16 cellular contexts compared by ENCODE assay signal in the genomic region with DNA sequence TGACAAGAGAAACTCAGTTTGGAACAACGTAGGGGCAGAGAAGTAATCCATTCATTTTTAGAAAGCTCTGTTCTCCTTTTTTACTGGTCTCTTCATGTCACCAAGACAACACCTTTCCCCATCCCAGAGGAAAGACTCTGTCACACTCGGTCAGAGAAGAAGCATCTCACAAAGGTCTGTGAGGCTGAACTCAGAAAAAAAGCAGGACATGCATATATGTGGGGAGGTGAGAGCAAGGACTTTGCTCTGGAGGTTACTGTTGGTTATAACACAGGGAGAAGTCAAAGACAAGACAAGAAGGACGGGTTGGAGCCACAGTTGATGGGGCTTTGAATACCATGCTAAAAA. TPM values are rescaled to one million over a fixed set of nuclear protein-coding genes. Genes with fewer than 3 reads are reported as not detected.
DNase-seq lines count a peak whose midpoint lies in the region; ATAC-seq, FAIRE-seq and TF ChIP-seq lines count a peak whose summit lies in the region.
"Had no signal": no experiment of that assay in that cellular context is flagged by ENCODE, and none has a peak within 500 bp of the region (broad histone marks: within the 10 kb centered on the region; RNA-seq: fewer than 3 reads in every experiment).

No MANE protein-coding gene starts in this region.

- no TSS peak for BruUV-seq in K562 (replicated peaks; lab: Mats Ljungman, UMichigan)

- ATAC-seq in K562, result no peak
- ATAC-seq: CD8-positive, alpha-beta T cell had no signal

- peak overlapping the region; percentile 18 for H2AFZ ChIP-seq in K562 (ENCODE audit: low read depth, low read length)

- TF ChIP-seq RAD21 in K562 (CRISPR knock-in tag; conservative IDR thresholded peaks at IDR 0.05 in 1 of 2, IDR thresholded peaks at IDR 0.05 in 1 of 2), result no peak

- WGBS in K562 (ENCODE audit: insufficient coverage, low coverage, missing lambda C conversion rate), result 31% methylated on average over 3 of the region's 3 CpGs

- H3K9me1 ChIP-seq in K562 (ENCODE audit: control insufficient read depth, insufficient read depth, low read length), result no peaks in the 10 kb centered on the region

- no peak overlapping the region for H3K4me2 ChIP-seq in K562 (ENCODE audit: insufficient read depth, low read length)

- no peak overlapping the region for H3K9ac ChIP-seq in K562 (ENCODE audit: insufficient read depth in 1 of 2, low read depth in 2 of 2, low read length in 2 of 2)

- H3K36me3 ChIP-seq in K562 (ENCODE audit: control insufficient read depth, insufficient read depth, low read length), result no peaks in the 10 kb centered on the region
- H3K36me3 ChIP-seq: BE2C had no signal

- FAIRE-seq in GM12891 (lab: Jason Lieb, UNC) (no peak), K562 (lab: Jason Lieb, UNC) (no peak)

- peaks cover 15% of the 10 kb centered on the region for H3K4me1 Mint-ChIP-seq in mesothelial cell of epicardium

- no peaks in the 10 kb centered on the region for H4K20me1 ChIP-seq in K562 (replicated peaks; ENCODE audit: control insufficient read depth, insufficient read depth, low read length)

- no peaks in the 10 kb centered on the region for H3K27me3 Mint-ChIP-seq in mesothelial cell of epicardium (ENCODE audit: low read depth)

- H3K79me2 ChIP-seq in K562 (ENCODE audit: control insufficient read depth, insufficient read depth, low read length), result no peaks in the 10 kb centered on the region

- H3K9me3 Mint-ChIP-seq in mesothelial cell of epicardium, result peaks cover 26% of the 10 kb centered on the region
- H3K9me3 Mint-ChIP-seq: CD8-positive, alpha-beta T cell had no signal

- H3K9me3 ChIP-seq in K562 (replicated peaks; ENCODE audit: control insufficient read depth, insufficient read depth, low read depth, low read length), result no peaks in the 10 kb centered on the region
- H3K9me3 ChIP-seq: BE2C had no signal

- no peak for TF ChIP-seq CTCF in K562 (IDR thresholded peaks at IDR 0.05 in 2 of 3, conservative IDR thresholded peaks at IDR 0.05 in 1 of 3; ENCODE audit: insufficient read depth in 2 of 3, low read depth in 1 of 3, low read length in 3 of 3)
- no peak for TF ChIP-seq CTCF in mesothelial cell of epicardium (IDR thresholded peaks at IDR 0.05; ENCODE audit: unreplicated experiment)

- peaks cover 0 to 3% of the 10 kb centered on the region in 2 experiments; a peak in 1 of 5 replicates for H3K4me1 ChIP-seq in K562 (replicated peaks in 1 of 2; ENCODE audit: control insufficient read depth in 2 of 2, insufficient read depth in 2 of 2, low read length in 2 of 2)
- H3K4me1 ChIP-seq: BE2C had no signal

- no peak overlapping the region for H3K4me3 Mint-ChIP-seq in mesothelial cell of epicardium
- H3K4me3 Mint-ChIP-seq: CD8-positive, alpha-beta T cell had no signal

- CTCF ChIA-PET in K562 (lab: Yijun Ruan, JAX; ENCODE audit: low intra/inter-chr PET ratio), result no interaction called here

- POLR2A ChIA-PET in K562 (lab: Yijun Ruan, JAX), result interaction anchor here (1.2 to 2.3 kb wide), 2 partner anchors 12 to 17 kb away, joined by 4 to 5 read pairs; no protein-coding TSS in a partner anchor

- no peak for TF ChIP-seq POLR2A in GM12891 (IDR thresholded peaks at IDR 0.05; ENCODE audit: low read depth, low read length)
- TF ChIP-seq POLR2A in K562 (conservative IDR thresholded peaks at IDR 0.05), result no peak

- no peaks in the 10 kb centered on the region for H3K36me3 Mint-ChIP-seq in mesothelial cell of epicardium
- H3K36me3 Mint-ChIP-seq: CD8-positive, alpha-beta T cell had no signal

- no peak overlapping the region for H3K4me3 ChIP-seq in K562
- no peak overlapping the region for H3K4me3 ChIP-seq in skin epidermis
- H3K4me3 ChIP-seq: SK-N-MC had no signal

- no peak overlapping the region for H3K27ac ChIP-seq in K562 (ENCODE audit: extremely low read depth, low read depth, low read length)
- peak overlapping the region in 14 of 21 experiments; percentile 2 to 79 (median 69) for H3K27ac ChIP-seq in skin epidermis
- H3K27ac ChIP-seq: SK-N-MC had no signal

- intact Hi-C loops in K562 (cut with micrococcal nuclease), result loop anchor here (10.0 kb wide), 1 partner anchor 283 kb away; no protein-coding TSS in a partner anchor

- TF ChIP-seq EP300 in K562 (IDR thresholded peaks at IDR 0.05; ENCODE audit: low read length), result no peak

- peak overlapping the region; percentile 65 for H3K27ac Mint-ChIP-seq in mesothelial cell of epicardium
- H3K27ac Mint-ChIP-seq: CD8-positive, alpha-beta T cell had no signal

- H3K27me3 ChIP-seq in K562 (ENCODE audit: control insufficient read depth in 2 of 2, insufficient read depth in 2 of 2, low read length in 2 of 2), result no peaks in the 10 kb centered on the region
- H3K27me3 ChIP-seq: BE2C had no signal

- in situ Hi-C loops in K562 (cut with MboI), result no loop called here

- DNase-seq in GM12891 (ENCODE audit: insufficient read length, low spot score) (no peak), K562 (ENCODE audit: extremely low read depth in 1 of 4, low spot score in 3 of 4) (no peak), mesothelial cell of epicardium (ENCODE audit: low spot score in 2 of 2, unreplicated experiment in 2 of 2) (no peak), D341Med (ENCODE audit: low spot score) (no peak), SHP77 (lab: John Stamatoyannopoulos, UW) (no peak), NCI-H187 (lab: John Stamatoyannopoulos, UW) (no peak)
- DNase-seq in stimulated activated CD4-positive, alpha-beta T cell treated with anti-CD3 and anti-CD28 coated beads, Interleukin-15, amount 100 ng/mL, for 24 hours, result no peak
- DNase-seq: BE2C; CD8-positive, alpha-beta T cell; H7; Kasumi-1; NCI-H1417; NCI-H2029 treated with DMSO at 0.1 percent for 48 hours; NCI-H524 had no signal

TF ChIP-seq in GM12891, 5 proteins besides CTCF, POLR2A, EP300 and RAD21:
- TF ChIP-seq SPI1 (IDR thresholded peaks at IDR 0.05; ENCODE audit: low read depth, low read length) (peak; percentile 33; the same call in 1 of the 2 replicates), PAX5 (IDR thresholded peaks at IDR 0.05; ENCODE audit: insufficient read depth, low read length, severe bottlenecking) (no peak)

TF ChIP-seq in K562, 482 proteins besides CTCF, POLR2A, EP300 and RAD21:
- TF ChIP-seq ZNF184 (CRISPR knock-in tag; IDR thresholded peaks at IDR 0.05) (no peak), SMARCE1 (IDR thresholded peaks at IDR 0.05) (no peak), ZC3H11A (IDR thresholded peaks at IDR 0.05; ENCODE audit: low read depth, low read length) (no peak), ZNF24 (IDR thresholded peaks at IDR 0.05) (no peak), SOX6 (IDR thresholded peaks at IDR 0.05) (no peak), RBM25 (IDR thresholded peaks at IDR 0.05; ENCODE audit: low read depth, low read length, severe bottlenecking) (no peak), PPARD (CRISPR knock-in tag; IDR thresholded peaks at IDR 0.05) (no peak), PRPF4 (IDR thresholded peaks at IDR 0.05; ENCODE audit: insufficient read depth, low read depth, low read length, poor library complexity, severe bottlenecking) (no peak), TSC22D4 (tag; IDR thresholded peaks at IDR 0.05) (no peak)
- TF ChIP-seq, protein P1, sequence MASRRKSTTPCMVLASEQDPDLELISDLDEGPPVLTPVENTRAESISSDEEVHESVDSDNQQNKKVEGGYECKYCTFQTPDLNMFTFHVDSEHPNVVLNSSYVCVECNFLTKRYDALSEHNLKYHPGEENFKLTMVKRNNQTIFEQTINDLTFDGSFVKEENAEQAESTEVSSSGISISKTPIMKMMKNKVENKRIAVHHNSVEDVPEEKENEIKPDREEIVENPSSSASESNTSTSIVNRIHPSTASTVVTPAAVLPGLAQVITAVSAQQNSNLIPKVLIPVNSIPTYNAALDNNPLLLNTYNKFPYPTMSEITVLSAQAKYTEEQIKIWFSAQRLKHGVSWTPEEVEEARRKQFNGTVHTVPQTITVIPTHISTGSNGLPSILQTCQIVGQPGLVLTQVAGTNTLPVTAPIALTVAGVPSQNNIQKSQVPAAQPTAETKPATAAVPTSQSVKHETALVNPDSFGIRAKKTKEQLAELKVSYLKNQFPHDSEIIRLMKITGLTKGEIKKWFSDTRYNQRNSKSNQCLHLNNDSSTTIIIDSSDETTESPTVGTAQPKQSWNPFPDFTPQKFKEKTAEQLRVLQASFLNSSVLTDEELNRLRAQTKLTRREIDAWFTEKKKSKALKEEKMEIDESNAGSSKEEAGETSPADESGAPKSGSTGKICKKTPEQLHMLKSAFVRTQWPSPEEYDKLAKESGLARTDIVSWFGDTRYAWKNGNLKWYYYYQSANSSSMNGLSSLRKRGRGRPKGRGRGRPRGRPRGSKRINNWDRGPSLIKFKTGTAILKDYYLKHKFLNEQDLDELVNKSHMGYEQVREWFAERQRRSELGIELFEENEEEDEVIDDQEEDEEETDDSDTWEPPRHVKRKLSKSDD (conservative IDR thresholded peaks at IDR 0.05; ENCODE audit: low read length), result no peak

RNA-seq across cellular contexts. Expression of gene MTMR12, which starts 19.2 kb away (rescaled TPM):
- polyA plus RNA-seq in GM12891 (2012; ENCODE audit: low read depth, missing spikeins), result 6.0 TPM
- 33.3 and 49.4 TPM in 2 replicates for total RNA-seq in K562 (2011; cell fraction: chromatin; rRNA removed; ENCODE audit: low replicate concordance)
- total RNA-seq in K562 (2011; cell fraction: nucleolus; rRNA removed), result 14.5 and 18.4 TPM in 2 replicates
- 19.8 and 20.4 TPM in 2 replicates for total RNA-seq in K562 (2011; cell fraction: nucleoplasm; rRNA removed)
- total RNA-seq in K562 (2014; rRNA removed) (13.4 and 17.9 TPM in 2 replicates), K562 (2014; rRNA removed; fragmentation: Illumina TruSeq; extraction: Trizol) (17.1 and 20.9 TPM in 2 replicates), K562 (2015; rRNA removed; fragmentation: Illumina TruSeq; extraction: Trizol) (19.3 and 21.0 TPM in 2 replicates), K562 (2021) (28.4 and 28.7 TPM in 2 replicates), mesothelial cell of epicardium (22.9 to 23.8 TPM (median 23.6 TPM) in 3 replicates)
- polyA plus RNA-seq in K562 (2011; rRNA removed) (14.3 and 22.1 TPM in 2 replicates), K562 (2014; fragmentation: Illumina TruSeq; extraction: Trizol) (24.7 and 25.1 TPM in 2 replicates), K562 (2014; fragmentation: Nextera tagmentation; extraction: Ambion mirVana) (1 to 10 TPM; 4.0 to 5.3 TPM), K562 (2014; rRNA removed) (12.3 and 14.0 TPM in 2 replicates)
- polyA plus RNA-seq in K562 (2011; cell fraction: cytosol; rRNA removed), result 10.6 and 10.8 TPM in 2 replicates
- polyA plus RNA-seq in K562 (2011; cell fraction: nucleus; rRNA removed), result 6.9 and 7.8 TPM in 2 replicates
- polyA plus RNA-seq in K562 (2012), result 15.1 and 18.0 TPM in 2 replicates
- 32.8 and 45.2 TPM in 2 replicates for polyA minus RNA-seq in K562 (2011; rRNA and poly(A)+ RNA removed)
- polyA minus RNA-seq in K562 (2011; cell fraction: cytosol; rRNA and poly(A)+ RNA removed), result 12.0 and 21.4 TPM in 2 replicates
- 10.4 and 16.4 TPM in 2 replicates for polyA minus RNA-seq in K562 (2011; cell fraction: nucleus; rRNA and poly(A)+ RNA removed)
